Comparison of ENCODE assay signal across 8 cellular contexts in genomic region chr15:43225950-43226255, GRCh38. TPM values are rescaled to one million over a fixed set of nuclear protein-coding genes. Genes with fewer than 3 reads are reported as not detected.
"Had no signal": no experiment of that assay in that cellular context is flagged by ENCODE, and none has a peak within 500 bp of the region (broad histone marks: within the 10 kb centered on the region; RNA-seq: fewer than 3 reads in every experiment).

No MANE protein-coding gene starts in this region.

RNA-seq across cellular contexts. Expression of gene EPB42, which starts 5.1 kb away (rescaled TPM):
- total RNA-seq: activated CD4-positive, alpha-beta memory T cell treated with anti-CD3 and anti-CD28 coated beads, Interleukin-2, amount 10 ng/mL, durations not matched to agents 7 days and 5 days; activated CD8-positive, alpha-beta memory T cell treated with anti-CD3 and anti-CD28 coated beads for 36 hours; activated T-cell treated with anti-CD3 and anti-CD28 coated beads, Interleukin-2, amount 50 U/mL, for 72 hours; activated T-helper 17 cell treated with anti-CD3 and anti-CD28 coated beads, Interleukin-2, amount 50 U/mL, for 72 hours; T-helper 1 cell treated with Interleukin-12 subunit alpha and Interleukin-12 subunit beta and Interleukin-4 antibody, amounts not matched to agents 30 ng/mL and 1 ng/mL, for 36 hours; T-helper 2 cell treated with Interferon-gamma antibody and Interleukin-4, amounts not matched to agents 100 ng/mL and 5 ng/mL, for 36 hours had no signal
- polyA plus RNA-seq: aorta had no signal

RNA-seq across cellular contexts. Expression of gene TGM5, which starts 40.8 kb away (rescaled TPM):
- total RNA-seq: activated CD8-positive, alpha-beta memory T cell treated with anti-CD3 and anti-CD28 coated beads for 36 hours; activated T-cell treated with anti-CD3 and anti-CD28 coated beads, Interleukin-2, amount 50 U/mL, for 72 hours; Right ventricle myocardium superior had no signal
- polyA plus RNA-seq: aorta had no signal
